In the genomic region with DNA sequence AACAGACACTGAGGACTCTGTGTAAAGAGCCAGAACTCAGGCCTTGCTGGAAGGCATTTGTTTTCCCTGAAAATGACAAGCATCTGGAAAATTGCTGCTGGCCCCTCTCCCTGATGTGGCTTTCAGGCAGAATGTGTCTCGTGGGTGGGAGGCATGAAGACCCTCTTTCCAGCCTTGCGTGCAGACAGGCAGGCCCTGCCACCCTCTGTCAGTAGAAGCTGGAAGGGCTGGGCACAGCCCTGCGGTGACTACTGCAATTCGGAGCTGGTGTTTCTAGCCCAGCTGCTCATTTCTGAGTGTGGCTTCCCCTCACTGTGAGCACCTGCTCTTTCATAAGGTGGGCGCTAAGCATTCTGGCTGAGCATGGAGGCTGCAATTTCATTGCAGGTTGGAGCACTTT, we compare ENCODE assay signal across 1 cellular context.
TF ChIP-seq lines count a peak whose summit lies in the region.

No MANE protein-coding gene starts in this region.

TF ChIP-seq in SK-N-SH, 30 proteins besides CTCF, POLR2A, EP300 and RAD21:
- TF ChIP-seq MEF2A (IDR thresholded peaks at IDR 0.05; ENCODE audit: borderline replicate concordance, low read depth) (no peak), SIN3A (IDR thresholded peaks at IDR 0.05; ENCODE audit: borderline replicate concordance, low read depth, low read length) (no peak), RCOR1 (IDR thresholded peaks at IDR 0.05; ENCODE audit: low read length) (no peak), JUND (IDR thresholded peaks at IDR 0.05) (no peak), NFIC (IDR thresholded peaks at IDR 0.05; ENCODE audit: borderline replicate concordance) (no peak), GABPA (IDR thresholded peaks at IDR 0.05; ENCODE audit: low read depth) (no peak)
- TF ChIP-seq, protein P1, sequence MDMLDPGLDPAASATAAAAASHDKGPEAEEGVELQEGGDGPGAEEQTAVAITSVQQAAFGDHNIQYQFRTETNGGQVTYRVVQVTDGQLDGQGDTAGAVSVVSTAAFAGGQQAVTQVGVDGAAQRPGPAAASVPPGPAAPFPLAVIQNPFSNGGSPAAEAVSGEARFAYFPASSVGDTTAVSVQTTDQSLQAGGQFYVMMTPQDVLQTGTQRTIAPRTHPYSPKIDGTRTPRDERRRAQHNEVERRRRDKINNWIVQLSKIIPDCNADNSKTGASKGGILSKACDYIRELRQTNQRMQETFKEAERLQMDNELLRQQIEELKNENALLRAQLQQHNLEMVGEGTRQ (IDR thresholded peaks at IDR 0.05; ENCODE audit: borderline replicate concordance, low read depth, low read length), result no peak
